ENCODE assay signal across 8 cellular contexts in genomic region chr1:28887418-28887834, GRCh38. TPM values are rescaled to one million over a fixed set of nuclear protein-coding genes. Genes with fewer than 3 reads are reported as not detected.
DNase-seq lines count a peak whose midpoint lies in the region; ATAC-seq and TF ChIP-seq lines count a peak whose summit lies in the region.

No MANE protein-coding gene starts in this region.

- peak overlapping the region; percentile 64 for H3K4me3 ChIP-seq in choroid plexus epithelial cell (ENCODE audit: low read depth, low read length)
- peak overlapping the region; percentile 73 for H3K4me3 ChIP-seq in lung

- H3K36me3 ChIP-seq in lung (ENCODE audit: control insufficient read depth in 2 of 2, insufficient read depth in 2 of 2, low read length in 2 of 2): no peaks in the 10 kb centered on the region

- WGBS in lung, 2 donors: 0 to 1% methylated on average over 22 to 41 of the region's 41 CpGs

- no peaks in the 10 kb centered on the region for H3K9me3 ChIP-seq in lung (ENCODE audit: control insufficient read depth in 2 of 2, insufficient read depth in 1 of 2, low read length in 1 of 2)

- DNase-seq in activated CD4-positive, CD25-positive, alpha-beta regulatory T cell treated with anti-CD3 and anti-CD28 coated beads, Interleukin-2, amount 50 U/mL, for 72 hours: peak; percentile 51
- DNase-seq in UCSD-AML1 (lab: John Stamatoyannopoulos, UW; ENCODE audit: unreplicated experiment) (peak; percentile 35), choroid plexus epithelial cell (ENCODE audit: low read depth) (no peak), lung (ENCODE audit: low spot score) (no peak), substantia nigra (lab: John Stamatoyannopoulos, UW) (peak in 23 of 49 donors; percentile 3 to 67 (median 16)), NCI-H2171 (lab: John Stamatoyannopoulos, UW) (no peak)

- peak overlapping the region; percentile 85 to 86 for H3K27ac ChIP-seq in lung (ENCODE audit: low read depth in 1 of 2, low read length in 1 of 2)
- H3K27ac ChIP-seq in substantia nigra (ENCODE audit: low read depth, low read length, poor library complexity, severe bottlenecking): peak overlapping the region; percentile 67

- ATAC-seq in activated CD4-positive, CD25-positive, alpha-beta regulatory T cell treated with anti-CD3 and anti-CD28 coated beads, Interleukin-2, amount 50 U/mL, for 24 hours: no peak
- ATAC-seq in lung (ENCODE audit: insufficient read depth, low FRiP score) (no peak), GM21367 (IDR thresholded peaks at IDR 0.05; ENCODE audit: unreplicated experiment) (no peak)

- H3K4me1 ChIP-seq in lung (ENCODE audit: control insufficient read depth in 2 of 2, insufficient read depth in 2 of 2, low read length in 2 of 2): peaks cover 0 to 7% of the 10 kb centered on the region in 2 donors

- no peaks in the 10 kb centered on the region for H3K27me3 ChIP-seq in lung (ENCODE audit: control insufficient read depth, insufficient read depth)

- TF ChIP-seq CTCF in choroid plexus epithelial cell (conservative IDR thresholded peaks at IDR 0.05; ENCODE audit: low read depth, low read length) (no peak), lung (IDR thresholded peaks at IDR 0.05; ENCODE audit: control extremely low read depth, extremely low read depth) (no peak)

RNA-seq across cellular contexts. Expression of gene EPB41, which starts 26.9 kb away (rescaled TPM):
- 10 to 100 TPM; 48.7 to 69.0 TPM for total RNA-seq in lung
- polyA plus RNA-seq in lung: 10 to 100 TPM; 10.4 to 17.9 TPM

Comparison
In these comparisons a context has a peak if more than half of its experiments do, and no peak if none do; other contexts are left out.
1. DNase-seq: peak in activated CD4-positive, CD25-positive, alpha-beta regulatory T cell treated with anti-CD3 and anti-CD28 coated beads, Interleukin-2, amount 50 U/mL, for 72 hours (single experiment) and UCSD-AML1 (single experiment); none in choroid plexus epithelial cell (single experiment), lung (single experiment) and NCI-H2171 (single experiment).